In genomic region chr4:15001825-15002658, GRCh38 we compare ENCODE assay signal across 1 cellular context.
TF ChIP-seq lines count a peak whose summit lies in the region.

CPEB2 (plus strand) TSS chr4:15002481; CDS start chr4:15002674, 193 bp downstream.

TF ChIP-seq in SK-N-SH, 30 proteins besides CTCF, POLR2A, EP300 and RAD21 (continued from another document):
- TF ChIP-seq USF2 (IDR thresholded peaks at IDR 0.05; ENCODE audit: borderline replicate concordance, low read depth, low read length) (no peak; the same call in 1 of the 2 replicates), TCF12 (IDR thresholded peaks at IDR 0.05) (peak; percentile 3; the same call in 1 of the 2 replicates), ELF1 (IDR thresholded peaks at IDR 0.05) (peak; percentile 13; the same call in 1 of the 2 replicates)
